In the genomic region with DNA sequence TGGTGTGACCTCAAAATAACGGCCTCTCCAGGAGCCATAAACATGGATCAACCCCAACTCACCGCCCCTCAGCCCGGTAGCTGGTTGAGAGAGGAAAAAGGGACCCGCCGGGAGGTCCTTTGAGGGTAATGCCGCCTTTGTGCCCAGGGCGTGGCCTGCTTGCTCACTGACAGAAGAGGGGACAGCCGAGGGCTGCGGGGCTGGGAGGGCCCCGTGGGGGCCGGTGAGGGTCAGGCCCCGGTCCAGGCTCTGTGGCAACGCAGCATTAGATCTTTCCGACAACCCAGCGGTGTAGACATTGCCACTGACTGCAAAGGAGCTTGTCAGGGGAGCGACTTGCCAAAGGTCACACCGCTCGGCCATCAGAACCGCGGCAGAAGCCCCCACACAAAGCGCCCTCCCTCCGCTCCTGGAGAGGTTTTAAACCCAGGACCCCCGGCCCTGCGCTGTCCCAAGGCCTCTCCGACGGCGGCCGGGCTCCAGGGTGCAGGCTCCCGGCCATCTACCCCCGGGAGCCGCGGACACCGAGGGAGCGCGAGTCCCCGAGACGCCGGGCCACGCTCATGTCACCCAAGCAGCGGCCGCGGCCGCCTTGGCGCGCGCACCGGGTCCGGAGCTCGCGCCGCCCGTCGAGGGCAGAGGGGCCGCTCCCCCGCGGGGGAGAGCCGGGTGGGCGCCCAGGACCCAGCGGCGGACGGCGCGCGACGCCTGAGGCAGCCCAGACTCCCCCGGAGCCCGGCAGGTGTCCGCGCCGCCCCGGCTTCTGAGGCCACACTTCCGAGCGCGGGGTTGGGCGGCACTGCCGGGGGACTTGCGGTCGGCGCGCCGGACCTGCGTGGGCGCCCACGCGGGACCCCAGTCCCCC, we compare ENCODE assay signal across 2 cellular contexts.
TF ChIP-seq lines count a peak whose summit lies in the region.

No MANE protein-coding gene starts in this region.

TF ChIP-seq in K562, 482 proteins besides CTCF, POLR2A, EP300 and RAD21 (continued from another document and continues in another):
- 0 out of 2 replicates have a peak, but pooled peaks have one; percentile 25 for TF ChIP-seq MGA (IDR thresholded peaks at IDR 0.05)
- no peak for TF ChIP-seq SIN3B (IDR thresholded peaks at IDR 0.05; ENCODE audit: low read depth)
- TF ChIP-seq ZNF232 (CRISPR knock-in tag; IDR thresholded peaks at IDR 0.05), result no peak
- no peak for TF ChIP-seq SP2 (IDR thresholded peaks at IDR 0.05; ENCODE audit: extremely low read depth, low read depth, low read length, poor library complexity, severe bottlenecking)
- no peak for TF ChIP-seq MBD2 (IDR thresholded peaks at IDR 0.05; ENCODE audit: borderline replicate concordance, low read depth)
- TF ChIP-seq, protein P1, sequence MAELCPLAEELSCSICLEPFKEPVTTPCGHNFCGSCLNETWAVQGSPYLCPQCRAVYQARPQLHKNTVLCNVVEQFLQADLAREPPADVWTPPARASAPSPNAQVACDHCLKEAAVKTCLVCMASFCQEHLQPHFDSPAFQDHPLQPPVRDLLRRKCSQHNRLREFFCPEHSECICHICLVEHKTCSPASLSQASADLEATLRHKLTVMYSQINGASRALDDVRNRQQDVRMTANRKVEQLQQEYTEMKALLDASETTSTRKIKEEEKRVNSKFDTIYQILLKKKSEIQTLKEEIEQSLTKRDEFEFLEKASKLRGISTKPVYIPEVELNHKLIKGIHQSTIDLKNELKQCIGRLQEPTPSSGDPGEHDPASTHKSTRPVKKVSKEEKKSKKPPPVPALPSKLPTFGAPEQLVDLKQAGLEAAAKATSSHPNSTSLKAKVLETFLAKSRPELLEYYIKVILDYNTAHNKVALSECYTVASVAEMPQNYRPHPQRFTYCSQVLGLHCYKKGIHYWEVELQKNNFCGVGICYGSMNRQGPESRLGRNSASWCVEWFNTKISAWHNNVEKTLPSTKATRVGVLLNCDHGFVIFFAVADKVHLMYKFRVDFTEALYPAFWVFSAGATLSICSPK (IDR thresholded peaks at IDR 0.05; ENCODE audit: borderline replicate concordance), result no peak
- no peak for TF ChIP-seq SUPT5H (IDR thresholded peaks at IDR 0.05)
- 0 out of 2 replicates have a peak, but pooled peaks have one; percentile 18 for TF ChIP-seq GABPB1 (CRISPR knock-in tag; IDR thresholded peaks at IDR 0.05)
- no peak for TF ChIP-seq ZNF695 (CRISPR knock-in tag; IDR thresholded peaks at IDR 0.05)

TF ChIP-seq in HepG2, 621 proteins besides CTCF, POLR2A, EP300 and RAD21 (continued from another document and continues in another):
- TF ChIP-seq STAT6 (CRISPR knock-in tag; IDR thresholded peaks at IDR 0.05; ENCODE audit: borderline replicate concordance) (no peak), ZNF775 (CRISPR knock-in tag; IDR thresholded peaks at IDR 0.05; ENCODE audit: borderline replicate concordance) (no peak), TOPORS (CRISPR knock-in tag; IDR thresholded peaks at IDR 0.05) (no peak), TBL1XR1 (IDR thresholded peaks at IDR 0.05; ENCODE audit: borderline replicate concordance, low read length, partially characterized antibody) (no peak), ELF4 (CRISPR knock-in tag; IDR thresholded peaks at IDR 0.05; ENCODE audit: borderline replicate concordance) (no peak), NR2F6 (IDR thresholded peaks at IDR 0.05) (peak; percentile 72), NR2F6 (CRISPR knock-in tag; IDR thresholded peaks at IDR 0.05) (peak; percentile 71), ZNF816 (CRISPR knock-in tag; IDR thresholded peaks at IDR 0.05; ENCODE audit: borderline replicate concordance) (no peak), HES4 (CRISPR knock-in tag; IDR thresholded peaks at IDR 0.05; ENCODE audit: borderline replicate concordance) (peak; percentile 33; the same call in 1 of the 2 replicates), FOXP4 (CRISPR knock-in tag; IDR thresholded peaks at IDR 0.05) (peak; percentile 25; the same call in 1 of the 2 replicates), SMAD3 (CRISPR knock-in tag; IDR thresholded peaks at IDR 0.05) (peak; percentile 85; the same call in 1 of the 2 replicates), ZZZ3 (CRISPR knock-in tag; IDR thresholded peaks at IDR 0.05; ENCODE audit: borderline replicate concordance) (no peak), THAP11 (CRISPR knock-in tag; IDR thresholded peaks at IDR 0.05) (peak; percentile 31; the same call in 1 of the 2 replicates), HMG20A (CRISPR knock-in tag; IDR thresholded peaks at IDR 0.05; ENCODE audit: borderline replicate concordance) (peak; percentile 71), ZSCAN25 (CRISPR knock-in tag; IDR thresholded peaks at IDR 0.05) (no peak), MTF1 (CRISPR knock-in tag; IDR thresholded peaks at IDR 0.05) (no peak), ZNF691 (CRISPR knock-in tag; IDR thresholded peaks at IDR 0.05; ENCODE audit: borderline replicate concordance, low read depth) (no peak), ZNF547 (CRISPR knock-in tag; IDR thresholded peaks at IDR 0.05) (no peak), SATB2 (CRISPR knock-in tag; IDR thresholded peaks at IDR 0.05) (no peak), NFKBIZ (CRISPR knock-in tag; IDR thresholded peaks at IDR 0.05) (no peak)
- TF ChIP-seq, protein P2, sequence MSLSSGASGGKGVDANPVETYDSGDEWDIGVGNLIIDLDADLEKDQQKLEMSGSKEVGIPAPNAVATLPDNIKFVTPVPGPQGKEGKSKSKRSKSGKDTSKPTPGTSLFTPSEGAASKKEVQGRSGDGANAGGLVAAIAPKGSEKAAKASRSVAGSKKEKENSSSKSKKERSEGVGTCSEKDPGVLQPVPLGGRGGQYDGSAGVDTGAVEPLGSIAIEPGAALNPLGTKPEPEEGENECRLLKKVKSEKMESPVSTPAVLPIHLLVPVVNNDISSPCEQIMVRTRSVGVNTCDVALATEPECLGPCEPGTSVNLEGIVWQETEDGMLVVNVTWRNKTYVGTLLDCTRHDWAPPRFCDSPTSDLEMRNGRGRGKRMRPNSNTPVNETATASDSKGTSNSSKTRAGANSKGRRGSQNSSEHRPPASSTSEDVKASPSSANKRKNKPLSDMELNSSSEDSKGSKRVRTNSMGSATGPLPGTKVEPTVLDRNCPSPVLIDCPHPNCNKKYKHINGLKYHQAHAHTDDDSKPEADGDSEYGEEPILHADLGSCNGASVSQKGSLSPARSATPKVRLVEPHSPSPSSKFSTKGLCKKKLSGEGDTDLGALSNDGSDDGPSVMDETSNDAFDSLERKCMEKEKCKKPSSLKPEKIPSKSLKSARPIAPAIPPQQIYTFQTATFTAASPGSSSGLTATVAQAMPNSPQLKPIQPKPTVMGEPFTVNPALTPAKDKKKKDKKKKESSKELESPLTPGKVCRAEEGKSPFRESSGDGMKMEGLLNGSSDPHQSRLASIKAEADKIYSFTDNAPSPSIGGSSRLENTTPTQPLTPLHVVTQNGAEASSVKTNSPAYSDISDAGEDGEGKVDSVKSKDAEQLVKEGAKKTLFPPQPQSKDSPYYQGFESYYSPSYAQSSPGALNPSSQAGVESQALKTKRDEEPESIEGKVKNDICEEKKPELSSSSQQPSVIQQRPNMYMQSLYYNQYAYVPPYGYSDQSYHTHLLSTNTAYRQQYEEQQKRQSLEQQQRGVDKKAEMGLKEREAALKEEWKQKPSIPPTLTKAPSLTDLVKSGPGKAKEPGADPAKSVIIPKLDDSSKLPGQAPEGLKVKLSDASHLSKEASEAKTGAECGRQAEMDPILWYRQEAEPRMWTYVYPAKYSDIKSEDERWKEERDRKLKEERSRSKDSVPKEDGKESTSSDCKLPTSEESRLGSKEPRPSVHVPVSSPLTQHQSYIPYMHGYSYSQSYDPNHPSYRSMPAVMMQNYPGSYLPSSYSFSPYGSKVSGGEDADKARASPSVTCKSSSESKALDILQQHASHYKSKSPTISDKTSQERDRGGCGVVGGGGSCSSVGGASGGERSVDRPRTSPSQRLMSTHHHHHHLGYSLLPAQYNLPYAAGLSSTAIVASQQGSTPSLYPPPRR (CRISPR knock-in tag; IDR thresholded peaks at IDR 0.05; ENCODE audit: borderline replicate concordance), result peak; percentile 67
- TF ChIP-seq, protein P3, sequence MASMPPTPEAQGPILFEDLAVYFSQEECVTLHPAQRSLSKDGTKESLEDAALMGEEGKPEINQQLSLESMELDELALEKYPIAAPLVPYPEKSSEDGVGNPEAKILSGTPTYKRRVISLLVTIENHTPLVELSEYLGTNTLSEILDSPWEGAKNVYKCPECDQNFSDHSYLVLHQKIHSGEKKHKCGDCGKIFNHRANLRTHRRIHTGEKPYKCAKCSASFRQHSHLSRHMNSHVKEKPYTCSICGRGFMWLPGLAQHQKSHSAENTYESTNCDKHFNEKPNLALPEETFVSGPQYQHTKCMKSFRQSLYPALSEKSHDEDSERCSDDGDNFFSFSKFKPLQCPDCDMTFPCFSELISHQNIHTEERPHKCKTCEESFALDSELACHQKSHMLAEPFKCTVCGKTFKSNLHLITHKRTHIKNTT (CRISPR knock-in tag; IDR thresholded peaks at IDR 0.05), result no peak
- TF ChIP-seq, protein P4, sequence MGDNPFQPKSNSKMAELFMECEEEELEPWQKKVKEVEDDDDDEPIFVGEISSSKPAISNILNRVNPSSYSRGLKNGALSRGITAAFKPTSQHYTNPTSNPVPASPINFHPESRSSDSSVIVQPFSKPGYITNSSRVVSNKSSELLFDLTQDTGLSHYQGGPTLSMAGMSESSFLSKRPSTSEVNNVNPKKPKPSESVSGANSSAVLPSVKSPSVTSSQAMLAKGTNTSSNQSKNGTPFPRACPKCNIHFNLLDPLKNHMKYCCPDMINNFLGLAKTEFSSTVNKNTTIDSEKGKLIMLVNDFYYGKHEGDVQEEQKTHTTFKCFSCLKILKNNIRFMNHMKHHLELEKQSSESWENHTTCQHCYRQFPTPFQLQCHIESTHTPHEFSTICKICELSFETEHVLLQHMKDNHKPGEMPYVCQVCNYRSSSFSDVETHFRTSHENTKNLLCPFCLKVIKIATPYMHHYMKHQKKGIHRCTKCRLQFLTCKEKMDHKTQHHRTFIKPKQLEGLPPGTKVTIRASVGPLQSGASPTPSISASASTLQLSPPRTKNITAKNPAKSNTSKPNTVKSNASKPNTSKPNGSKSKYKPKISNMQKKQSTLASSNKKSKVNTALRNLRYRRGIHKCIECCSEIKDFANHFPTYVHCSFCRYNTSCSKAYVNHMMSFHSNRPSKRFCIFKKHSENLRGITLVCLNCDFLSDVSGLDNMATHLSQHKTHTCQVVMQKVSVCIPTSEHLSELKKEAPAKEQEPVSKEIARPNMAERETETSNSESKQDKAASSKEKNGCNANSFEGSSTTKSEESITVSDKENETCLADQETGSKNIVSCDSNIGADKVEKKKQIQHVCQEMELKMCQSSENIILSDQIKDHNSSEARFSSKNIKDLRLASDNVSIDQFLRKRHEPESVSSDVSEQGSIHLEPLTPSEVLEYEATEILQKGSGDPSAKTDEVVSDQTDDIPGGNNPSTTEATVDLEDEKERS (CRISPR knock-in tag; IDR thresholded peaks at IDR 0.05), result no peak
- TF ChIP-seq, protein P5, sequence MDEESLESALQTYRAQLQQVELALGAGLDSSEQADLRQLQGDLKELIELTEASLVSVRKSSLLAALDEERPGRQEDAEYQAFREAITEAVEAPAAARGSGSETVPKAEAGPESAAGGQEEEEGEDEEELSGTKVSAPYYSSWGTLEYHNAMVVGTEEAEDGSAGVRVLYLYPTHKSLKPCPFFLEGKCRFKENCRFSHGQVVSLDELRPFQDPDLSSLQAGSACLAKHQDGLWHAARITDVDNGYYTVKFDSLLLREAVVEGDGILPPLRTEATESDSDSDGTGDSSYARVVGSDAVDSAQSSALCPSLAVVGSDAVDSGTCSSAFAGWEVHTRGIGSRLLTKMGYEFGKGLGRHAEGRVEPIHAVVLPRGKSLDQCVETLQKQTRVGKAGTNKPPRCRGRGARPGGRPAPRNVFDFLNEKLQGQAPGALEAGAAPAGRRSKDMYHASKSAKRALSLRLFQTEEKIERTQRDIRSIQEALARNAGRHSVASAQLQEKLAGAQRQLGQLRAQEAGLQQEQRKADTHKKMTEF (CRISPR knock-in tag; IDR thresholded peaks at IDR 0.05), result peak; percentile 74; the same call in 1 of the 2 replicates
- TF ChIP-seq, protein P6, sequence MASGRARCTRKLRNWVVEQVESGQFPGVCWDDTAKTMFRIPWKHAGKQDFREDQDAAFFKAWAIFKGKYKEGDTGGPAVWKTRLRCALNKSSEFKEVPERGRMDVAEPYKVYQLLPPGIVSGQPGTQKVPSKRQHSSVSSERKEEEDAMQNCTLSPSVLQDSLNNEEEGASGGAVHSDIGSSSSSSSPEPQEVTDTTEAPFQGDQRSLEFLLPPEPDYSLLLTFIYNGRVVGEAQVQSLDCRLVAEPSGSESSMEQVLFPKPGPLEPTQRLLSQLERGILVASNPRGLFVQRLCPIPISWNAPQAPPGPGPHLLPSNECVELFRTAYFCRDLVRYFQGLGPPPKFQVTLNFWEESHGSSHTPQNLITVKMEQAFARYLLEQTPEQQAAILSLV (CRISPR knock-in tag; IDR thresholded peaks at IDR 0.05; ENCODE audit: borderline replicate concordance), result no peak
- TF ChIP-seq, protein P7, sequence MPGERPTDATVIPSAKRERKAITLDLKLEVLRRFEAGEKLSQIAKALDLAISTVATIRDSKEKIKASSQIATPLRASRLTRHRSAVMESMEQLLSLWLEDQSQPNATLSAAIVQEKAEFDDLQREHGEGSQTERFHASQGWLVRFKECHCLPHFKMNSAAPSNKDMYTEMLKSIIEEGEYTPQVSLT (CRISPR knock-in tag; IDR thresholded peaks at IDR 0.05; ENCODE audit: borderline replicate concordance, low read depth), result no peak
